ENCODE assay signal across 11 cellular contexts in the genomic region with DNA sequence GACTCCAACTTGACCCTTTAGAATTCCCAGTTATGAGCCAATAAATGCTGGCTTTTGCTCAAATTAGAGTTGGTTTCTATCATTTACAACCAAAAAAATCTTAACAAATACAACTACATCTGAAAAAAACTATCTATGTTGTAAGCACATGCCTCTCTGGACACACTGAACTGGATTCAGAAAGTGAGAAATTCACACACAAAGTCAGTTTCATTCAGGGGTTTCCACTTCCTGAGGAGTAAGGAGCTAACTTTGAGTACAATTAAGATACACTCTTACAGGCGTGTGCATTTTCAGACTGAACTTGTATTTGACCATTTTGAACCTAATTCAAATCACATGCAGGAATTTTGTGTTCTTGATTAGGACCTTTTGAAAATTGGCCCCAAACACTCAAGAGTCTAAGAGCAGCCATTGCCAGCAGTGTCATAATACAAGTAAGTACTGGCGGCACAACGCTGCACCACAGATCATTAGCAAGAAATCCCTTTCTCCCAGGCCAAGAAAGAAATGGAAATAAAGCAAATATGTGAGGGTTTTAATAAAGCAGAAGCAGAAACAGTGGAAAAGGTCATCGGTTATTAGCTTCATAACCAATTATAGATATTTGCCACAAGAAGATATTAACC. TPM values are rescaled to one million over a fixed set of nuclear protein-coding genes. Genes with fewer than 3 reads are reported as not detected.
DNase-seq lines count a peak whose midpoint lies in the region; ATAC-seq and TF ChIP-seq lines count a peak whose summit lies in the region.
"Had no signal": no experiment of that assay in that cellular context is flagged by ENCODE, and none has a peak within 500 bp of the region (broad histone marks: within the 10 kb centered on the region; RNA-seq: fewer than 3 reads in every experiment).

No MANE protein-coding gene starts in this region.

- peaks cover 26% of the 10 kb centered on the region for H3K4me1 ChIP-seq in CD8-positive, alpha-beta T cell (ENCODE audit: insufficient read depth, low read length)
- no peaks in the 10 kb centered on the region for H3K4me1 ChIP-seq in HAP-1
- H3K4me1 ChIP-seq: BE2C, right atrium auricular region had no signal

- no peaks in the 10 kb centered on the region for H3K9me3 ChIP-seq in CD8-positive, alpha-beta T cell (ENCODE audit: low read length)
- no peaks in the 10 kb centered on the region for H3K9me3 ChIP-seq in HAP-1
- H3K9me3 ChIP-seq: BE2C, right atrium auricular region had no signal

- H3K27ac Mint-ChIP-seq in CD8-positive, alpha-beta T cell: peak overlapping the region; percentile 93
- H3K27ac Mint-ChIP-seq in T-helper 2 cell treated with Interferon-gamma antibody and Interleukin-4, amounts not matched to agents 5 μg/mL and 100 μg/mL, for 36 hours: peak overlapping the region; percentile 81
- H3K27ac Mint-ChIP-seq in nephron progenitor cell: no peak overlapping the region

- H3K36me3 Mint-ChIP-seq in CD8-positive, alpha-beta T cell: peaks cover 62% of the 10 kb centered on the region
- peaks cover 62% of the 10 kb centered on the region for H3K36me3 Mint-ChIP-seq in T-helper 2 cell treated with Interferon-gamma antibody and Interleukin-4, amounts not matched to agents 5 μg/mL and 100 μg/mL, for 36 hours (ENCODE audit: low read depth)
- peaks cover 48% of the 10 kb centered on the region for H3K36me3 Mint-ChIP-seq in nephron progenitor cell (ENCODE audit: low read depth)

- no peaks in the 10 kb centered on the region for H3K27me3 Mint-ChIP-seq in CD8-positive, alpha-beta T cell (ENCODE audit: low read depth)
- no peaks in the 10 kb centered on the region for H3K27me3 Mint-ChIP-seq in T-helper 2 cell treated with Interferon-gamma antibody and Interleukin-4, amounts not matched to agents 5 μg/mL and 100 μg/mL, for 36 hours (ENCODE audit: low read depth)
- no peaks in the 10 kb centered on the region for H3K27me3 Mint-ChIP-seq in nephron progenitor cell (ENCODE audit: low read depth, poor library complexity)

- TF ChIP-seq CTCF in CD8-positive, alpha-beta T cell (IDR thresholded peaks at IDR 0.05): no peak
- TF ChIP-seq CTCF in nephron progenitor cell (IDR thresholded peaks at IDR 0.05): no peak

- POLR2A ChIA-PET in CD8-positive, alpha-beta T cell (lab: Charles Lee): interaction anchor here (1.2 kb wide), 1 partner anchor 26 kb away, joined by 4 read pairs; no protein-coding TSS in a partner anchor

- ATAC-seq in CD8-positive, alpha-beta T cell: no peak
- ATAC-seq in GM19043 (IDR thresholded peaks at IDR 0.05; ENCODE audit: low read depth, unreplicated experiment) (peak; percentile 79), HG02870 (IDR thresholded peaks at IDR 0.05; ENCODE audit: unreplicated experiment) (peak; percentile 86)

- H3K4me3 ChIP-seq in CD8-positive, alpha-beta T cell (ENCODE audit: low read depth, low read length): no peak overlapping the region
- no peak overlapping the region for H3K4me3 ChIP-seq in HAP-1
- H3K4me3 ChIP-seq: right atrium auricular region had no signal

- H3K4me3 Mint-ChIP-seq in CD8-positive, alpha-beta T cell: peak overlapping the region; percentile 64
- H3K4me3 Mint-ChIP-seq in T-helper 2 cell treated with Interferon-gamma antibody and Interleukin-4, amounts not matched to agents 5 μg/mL and 100 μg/mL, for 36 hours: peak overlapping the region; percentile 80
- no peak overlapping the region for H3K4me3 Mint-ChIP-seq in nephron progenitor cell

- intact Hi-C loops in CD8-positive, alpha-beta T cell (cut with DNase I, micrococcal nuclease): loop anchor here in 1 of 2 experiments (2.0 kb wide), 1 partner anchor 642 kb away; no protein-coding TSS in a partner anchor

- no peak for DNase-seq in CD8-positive, alpha-beta T cell
- DNase-seq in T-helper 2 cell treated with Interferon-gamma antibody and Interleukin-4, amounts not matched to agents 5 μg/mL and 100 μg/mL, for 36 hours (ENCODE audit: low spot score): no peak
- no peak for DNase-seq in HAP-1 (ENCODE audit: low spot score in 2 of 2)
- no peak for DNase-seq in DMS153 (lab: John Stamatoyannopoulos, UW)
- no peak for DNase-seq in NAMALWA (ENCODE audit: low spot score)
- no peak for DNase-seq in nephron progenitor cell
- DNase-seq: BE2C had no signal

- CTCF ChIA-PET in CD8-positive, alpha-beta T cell (lab: Charles Lee): interaction anchor here (0.9 to 5.8 kb wide), 4 partner anchors 25 to 641 kb away, joined by 3 to 114 read pairs (median 4); no protein-coding TSS in a partner anchor

- peak overlapping the region; percentile 12 for H3K27ac ChIP-seq in CD8-positive, alpha-beta T cell (ENCODE audit: low read depth, low read length)
- H3K27ac ChIP-seq: right atrium auricular region had no signal

- peaks cover 11% of the 10 kb centered on the region for H3K36me3 ChIP-seq in CD8-positive, alpha-beta T cell (ENCODE audit: insufficient read depth, low read length)
- peaks cover 13% of the 10 kb centered on the region for H3K36me3 ChIP-seq in HAP-1 (replicated peaks)

- H3K27me3 ChIP-seq in CD8-positive, alpha-beta T cell (ENCODE audit: insufficient read depth, low read length): no peaks in the 10 kb centered on the region
- H3K27me3 ChIP-seq in HAP-1 (ENCODE audit: low read depth): no peaks in the 10 kb centered on the region
- H3K27me3 ChIP-seq: BE2C, right atrium auricular region had no signal

- H3K9me3 Mint-ChIP-seq in CD8-positive, alpha-beta T cell: no peaks in the 10 kb centered on the region
- no peaks in the 10 kb centered on the region for H3K9me3 Mint-ChIP-seq in T-helper 2 cell treated with Interferon-gamma antibody and Interleukin-4, amounts not matched to agents 5 μg/mL and 100 μg/mL, for 36 hours
- no peaks in the 10 kb centered on the region for H3K9me3 Mint-ChIP-seq in nephron progenitor cell

- in situ Hi-C loops in HAP-1 (cut with MboI; ENCODE audit: low sequenced_read_pairs): loop anchor here (10.0 kb wide), 1 partner anchor 226 kb away; the partner anchor contains the start of gene ADAMTS17

- H3K4me1 Mint-ChIP-seq in CD8-positive, alpha-beta T cell (ENCODE audit: low read depth): peaks cover 41% of the 10 kb centered on the region
- H3K4me1 Mint-ChIP-seq in T-helper 2 cell treated with Interferon-gamma antibody and Interleukin-4, amounts not matched to agents 5 μg/mL and 100 μg/mL, for 36 hours (ENCODE audit: low read depth): peaks cover 32% of the 10 kb centered on the region
- H3K4me1 Mint-ChIP-seq in nephron progenitor cell: no peaks in the 10 kb centered on the region

RNA-seq across cellular contexts. Expression of gene LINS1, which starts 31.1 kb away (rescaled TPM):
- total RNA-seq in CD8-positive, alpha-beta T cell: 10 to 100 TPM; 42.8 to 45.9 TPM

RNA-seq across cellular contexts. Expression of gene ASB7, which starts 31.5 kb away (rescaled TPM):
- total RNA-seq in CD8-positive, alpha-beta T cell: 10 to 100 TPM; 17.2 to 19.9 TPM

RNA-seq across cellular contexts. Expression of gene CERS3, which starts 42.1 kb away (rescaled TPM):
- total RNA-seq in CD8-positive, alpha-beta T cell: 1 to 10 TPM in 1 of 2 experiments, under 1 TPM in 1; 0.92 to 1.2 TPM
- total RNA-seq: lung microvascular endothelial cell, right atrium auricular region had no signal
